Comparison of ENCODE assay signal across 1 cellular context in genomic region chr3:2098398-2099027, GRCh38.
TF ChIP-seq lines count a peak whose summit lies in the region.

Gene CNTN4, plus strand, starts transcription at chr3:2098866.

TF ChIP-seq in GM23338, 12 proteins besides CTCF, POLR2A, EP300 and RAD21 (continued from another document):
- TF ChIP-seq REST (IDR thresholded peaks at IDR 0.05; ENCODE audit: unreplicated experiment), result no peak
